Comparison of ENCODE assay signal across 8 cellular contexts in genomic region chr11:13486926-13487660, GRCh38. TPM values are rescaled to one million over a fixed set of nuclear protein-coding genes. Genes with fewer than 3 reads are reported as not detected.
DNase-seq lines count a peak whose midpoint lies in the region; ATAC-seq and TF ChIP-seq lines count a peak whose summit lies in the region.

No MANE protein-coding gene starts in this region.

- H4K20me1 ChIP-seq in Karpas-422 (ENCODE audit: insufficient read depth, low read depth, low read length) (no peaks in the 10 kb centered on the region), osteoblast (ENCODE audit: insufficient read depth, low read length) (no peaks in the 10 kb centered on the region)

- POLR2A ChIA-PET in activated CD4-positive, alpha-beta memory T cell treated with anti-CD3 and anti-CD28 coated beads, Interleukin-2, amount 10 ng/mL, durations not matched to agents 7 days and 5 days (lab: Charles Lee), result interaction anchor here (1.6 kb wide), 1 partner anchor 24 kb away, joined by 8 read pairs; the partner anchor contains the start of gene BTBD10

- H3K9me3 ChIP-seq in Karpas-422 (ENCODE audit: low read length), result no peaks in the 10 kb centered on the region
- no peaks in the 10 kb centered on the region for H3K9me3 ChIP-seq in osteoblast (ENCODE audit: low read depth, low read length)
- no peaks in the 10 kb centered on the region for H3K9me3 ChIP-seq in upper lobe of right lung

- H3K4me1 Mint-ChIP-seq in activated CD4-positive, alpha-beta memory T cell treated with anti-CD3 and anti-CD28 coated beads, Interleukin-2, amount 10 ng/mL, durations not matched to agents 7 days and 5 days, result peaks cover 6% of the 10 kb centered on the region

- no peaks in the 10 kb centered on the region for H3K79me2 ChIP-seq in Karpas-422 (ENCODE audit: low read length)
- no peaks in the 10 kb centered on the region for H3K79me2 ChIP-seq in osteoblast (ENCODE audit: insufficient read depth, low read length)

- ATAC-seq in GM19397 (IDR thresholded peaks at IDR 0.05; ENCODE audit: unreplicated experiment) (peak; percentile 97), upper lobe of right lung (peak; percentile 94)

- H3K36me3 ChIP-seq in Karpas-422 (ENCODE audit: insufficient read depth, low read length) (no peaks in the 10 kb centered on the region), osteoblast (ENCODE audit: insufficient read depth, low read length) (no peaks in the 10 kb centered on the region), upper lobe of right lung (no peaks in the 10 kb centered on the region)

- H3K4me3 Mint-ChIP-seq in activated CD4-positive, alpha-beta memory T cell treated with anti-CD3 and anti-CD28 coated beads, Interleukin-2, amount 10 ng/mL, durations not matched to agents 7 days and 5 days, result peak overlapping the region; percentile 65

- no peak overlapping the region for H3K27ac Mint-ChIP-seq in activated CD4-positive, alpha-beta memory T cell treated with anti-CD3 and anti-CD28 coated beads, Interleukin-2, amount 10 ng/mL, durations not matched to agents 7 days and 5 days

- H3K36me3 Mint-ChIP-seq in activated CD4-positive, alpha-beta memory T cell treated with anti-CD3 and anti-CD28 coated beads, Interleukin-2, amount 10 ng/mL, durations not matched to agents 7 days and 5 days (ENCODE audit: low read depth), result no peaks in the 10 kb centered on the region

- H2AFZ ChIP-seq in Karpas-422 (ENCODE audit: low read length), result no peak overlapping the region
- H2AFZ ChIP-seq in osteoblast (ENCODE audit: low read length), result peak overlapping the region; percentile 81

- peaks cover 9% of the 10 kb centered on the region for H3K27me3 Mint-ChIP-seq in activated CD4-positive, alpha-beta memory T cell treated with anti-CD3 and anti-CD28 coated beads, Interleukin-2, amount 10 ng/mL, durations not matched to agents 7 days and 5 days

- H3K4me1 ChIP-seq in Karpas-422 (ENCODE audit: low read length), result no peaks in the 10 kb centered on the region
- no peaks in the 10 kb centered on the region for H3K4me1 ChIP-seq in osteoblast (ENCODE audit: insufficient read depth, low read length)
- no peaks in the 10 kb centered on the region for H3K4me1 ChIP-seq in upper lobe of right lung

- H3K27me3 ChIP-seq in Karpas-422 (ENCODE audit: low read length), result no peaks in the 10 kb centered on the region
- H3K27me3 ChIP-seq in osteoblast (ENCODE audit: insufficient read depth, low read length), result peaks cover 5% of the 10 kb centered on the region
- no peaks in the 10 kb centered on the region for H3K27me3 ChIP-seq in upper lobe of right lung

- H3K9me3 Mint-ChIP-seq in activated CD4-positive, alpha-beta memory T cell treated with anti-CD3 and anti-CD28 coated beads, Interleukin-2, amount 10 ng/mL, durations not matched to agents 7 days and 5 days, result peaks cover 6% of the 10 kb centered on the region

- CTCF ChIA-PET in activated CD4-positive, alpha-beta memory T cell treated with anti-CD3 and anti-CD28 coated beads, Interleukin-2, amount 10 ng/mL, durations not matched to agents 7 days and 5 days (lab: Charles Lee), result interaction anchor here (0.6 to 2.1 kb wide), 18 partner anchors 10 to 1045 kb away, joined by 3 to 19 read pairs (median 4); partner anchors contain the start of genes BTBD10 and FAR1

- H3K9ac ChIP-seq in Karpas-422 (ENCODE audit: low read length), result no peak overlapping the region

- H3K27ac ChIP-seq in Karpas-422 (ENCODE audit: low read length), result no peak overlapping the region
- H3K27ac ChIP-seq in osteoblast (ENCODE audit: low read depth, low read length), result no peak overlapping the region
- no peak overlapping the region for H3K27ac ChIP-seq in upper lobe of right lung

- no peaks in the 10 kb centered on the region for H3K9me2 ChIP-seq in Karpas-422 (replicated peaks; ENCODE audit: insufficient read depth, low read length)

- H3K4me3 ChIP-seq in Karpas-422 (ENCODE audit: low read length) (no peak overlapping the region), epithelial cell of proximal tubule (ENCODE audit: low read depth, low read length) (peak overlapping the region; percentile 38), osteoblast (ENCODE audit: insufficient read depth, low read length) (peak overlapping the region; percentile 63), upper lobe of right lung (peak overlapping the region; percentile 34)

- intact Hi-C loops in upper lobe of right lung (cut with DNase I), result no loop called here

- TF ChIP-seq CTCF in epithelial cell of proximal tubule (conservative IDR thresholded peaks at IDR 0.05; ENCODE audit: low read depth, low read length), result peak; percentile 50
- TF ChIP-seq CTCF in osteoblast (IDR thresholded peaks at IDR 0.05; ENCODE audit: extremely low read depth, low read depth, low read length), result peak; percentile 43
- peak; percentile 46 for TF ChIP-seq CTCF in upper lobe of right lung (IDR thresholded peaks at IDR 0.05)

- H3K4me2 ChIP-seq in Karpas-422 (ENCODE audit: low read depth, low read length, poor library complexity, severe bottlenecking) (no peak overlapping the region), osteoblast (ENCODE audit: insufficient read depth, low read length) (peak overlapping the region; percentile 60)

- DNase-seq in Karpas-422, result peak; percentile 76
- DNase-seq in activated CD4-positive, alpha-beta memory T cell treated with anti-CD3 and anti-CD28 coated beads, Interleukin-2, amount 10 ng/mL, durations not matched to agents 7 days and 5 days, result peak; percentile 66
- no peak for DNase-seq in epithelial cell of proximal tubule (ENCODE audit: low read depth)
- DNase-seq in osteoblast (ENCODE audit: insufficient read length, low spot score, missing footprints), result no peak
- peak; percentile 86 for DNase-seq in upper lobe of right lung
- DNase-seq in NCI-H345 treated with DMSO at 0.1 percent for 48 hours (lab: John Stamatoyannopoulos, UW; ENCODE audit: unreplicated experiment), result no peak
- no peak for DNase-seq in GDM1 (lab: John Stamatoyannopoulos, UW)

RNA-seq across cellular contexts. Expression of gene PTH, which starts 8.7 kb away (rescaled TPM):
- total RNA-seq in Karpas-422 (2014; rRNA removed; shearing (Covaris generic); ENCODE audit: low replicate concordance), result not detected in 2 replicates
- total RNA-seq in activated CD4-positive, alpha-beta memory T cell treated with anti-CD3 and anti-CD28 coated beads, Interleukin-2, amount 10 ng/mL, durations not matched to agents 7 days and 5 days, result not detected
- total RNA-seq in epithelial cell of proximal tubule (not detected in 2 replicates), osteoblast (not detected in 2 replicates), upper lobe of right lung (not detected)

RNA-seq across cellular contexts. Expression of gene BTBD10, which starts 24.1 kb away (rescaled TPM):
- total RNA-seq in Karpas-422 (2014; rRNA removed; shearing (Covaris generic); ENCODE audit: low replicate concordance), result 34.1 and 58.0 TPM in 2 replicates
- total RNA-seq in activated CD4-positive, alpha-beta memory T cell treated with anti-CD3 and anti-CD28 coated beads, Interleukin-2, amount 10 ng/mL, durations not matched to agents 7 days and 5 days, result 10 to 100 TPM; 26.0 to 26.3 TPM
- 54.5 and 55.5 TPM in 2 replicates for total RNA-seq in epithelial cell of proximal tubule
- total RNA-seq in osteoblast, result 51.0 and 55.7 TPM in 2 replicates
- 21.9 TPM for total RNA-seq in upper lobe of right lung

Comparison
In these comparisons a context has a peak if more than half of its experiments do, and no peak if none do; other contexts are left out.
1. DNase-seq: peak in Karpas-422 (single experiment), activated CD4-positive, alpha-beta memory T cell treated with anti-CD3 and anti-CD28 coated beads, Interleukin-2, amount 10 ng/mL, durations not matched to agents 7 days and 5 days (single experiment) and upper lobe of right lung (single experiment); none in epithelial cell of proximal tubule (single experiment), osteoblast (single experiment), NCI-H345 treated with DMSO at 0.1 percent for 48 hours (single experiment) and GDM1 (single experiment).
2. Peak in every context shown above with its lines, with median percentiles within 50 percentile points of each other: CTCF ChIP-seq.